ENCODE assay signal across 14 cellular contexts in the genomic region with DNA sequence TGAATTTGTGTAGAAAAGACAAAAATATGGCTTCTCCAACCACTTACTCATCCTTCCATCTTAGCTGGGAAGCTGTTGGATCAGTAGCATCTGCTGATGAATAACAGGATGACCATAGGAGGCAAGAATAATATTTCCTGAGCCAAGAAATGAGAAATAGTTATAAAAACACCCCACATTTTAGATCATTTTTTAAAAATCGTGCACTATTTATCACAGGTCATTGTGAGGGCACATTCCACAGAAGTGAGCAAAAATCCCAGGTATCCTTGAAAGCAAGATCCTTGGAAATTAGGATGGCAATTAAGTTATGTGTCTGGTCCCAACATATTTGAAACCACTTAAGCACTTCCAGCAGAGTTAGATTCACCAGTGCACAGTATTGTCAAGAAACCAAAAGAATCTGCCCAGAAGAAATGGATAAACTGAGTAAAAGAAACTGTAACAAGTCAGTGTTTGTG. TPM values are rescaled to one million over a fixed set of nuclear protein-coding genes. Genes with fewer than 3 reads are reported as not detected.
A peak's percentile ranks its signal among the peaks of the same experiment; 100 is the strongest.
DNase-seq lines count a peak whose midpoint lies in the region; ATAC-seq lines count a peak whose summit lies in the region.
"Had no signal": no experiment of that assay in that cellular context is flagged by ENCODE, and none has a peak within 500 bp of the region (broad histone marks: within the 10 kb centered on the region; RNA-seq: fewer than 3 reads in every experiment).

No MANE protein-coding gene starts in this region.

- WGBS in mesenchymal stem cell = 50% methylated on average over 1 of the region's 1 CpG
- WGBS in mesendoderm (ENCODE audit: extremely low coverage, insufficient coverage, low lambda C conversion rate) = no CpG with 5 or more reads among the region's 1 CpG

- no peak overlapping the region for H2AFZ ChIP-seq in mesenchymal stem cell (ENCODE audit: low read depth, low read length)

- no peak overlapping the region for H2BK5ac ChIP-seq in mesenchymal stem cell (ENCODE audit: low read depth, low read length, poor library complexity, severe bottlenecking)
- H2BK5ac ChIP-seq in mesendoderm (ENCODE audit: low read length) = no peak overlapping the region

- ATAC-seq in GM18873 (IDR thresholded peaks at IDR 0.05; ENCODE audit: low FRiP score, unreplicated experiment) = no peak
- ATAC-seq: natural killer cell treated with Interleukin-12 subunit alpha and Interleukin-12 subunit beta and Interleukin-15 and Interleukin-18, amount 100 ng/mL, for 72 hours had no signal

- H3K27ac ChIP-seq in caudate nucleus (ENCODE audit: low read depth, low read length) = peak overlapping the region; percentile 9
- peak overlapping the region; percentile 82 for H3K27ac ChIP-seq in mesenchymal stem cell (ENCODE audit: low read length, poor library complexity, severe bottlenecking)
- no peak overlapping the region for H3K27ac ChIP-seq in mesendoderm (ENCODE audit: low read depth, low read length)

- H3K27me3 ChIP-seq in mesenchymal stem cell (ENCODE audit: control insufficient read depth in 1 of 2, insufficient read depth in 1 of 2, low read length in 2 of 2) (no peaks in the 10 kb centered on the region), mesendoderm (ENCODE audit: insufficient read depth, low read length, poor library complexity) (no peaks in the 10 kb centered on the region)

- H4K5ac ChIP-seq in mesendoderm (ENCODE audit: low read length) = no peak overlapping the region

- H3K9ac ChIP-seq in mesenchymal stem cell (ENCODE audit: low read length) = peak overlapping the region; percentile 34
- H3K9ac ChIP-seq in mesendoderm (ENCODE audit: low read length) = no peak overlapping the region

- DNase-seq in A172 (ENCODE audit: low spot score) (peak; percentile 59), HS-5 (ENCODE audit: low read depth) (peak; percentile 44), caudate nucleus (lab: John Stamatoyannopoulos, UW) (no peak), mesenchymal stem cell (no peak), mesendoderm (no peak), SHP77 treated with DMSO at 0.1 percent for 48 hours (lab: John Stamatoyannopoulos, UW) (no peak)
- no peak for DNase-seq in activated CD4-positive, alpha-beta T cell treated with anti-CD3 and anti-CD28 coated beads for 1 hour
- DNase-seq: activated T-cell treated with anti-CD3 and anti-CD28 coated beads, Interleukin-2, amount 50 U/mL, for 48 hours; effector memory CD4-positive, alpha-beta T cell; glutamatergic neuron; NCI-H1105 treated with DMSO at 0.1 percent for 48 hours; small intestine had no signal

- H3K4ac ChIP-seq in mesenchymal stem cell (ENCODE audit: low read depth in 1 of 2, low read length in 2 of 2) = no peak overlapping the region
- H3K4ac ChIP-seq in mesendoderm (ENCODE audit: low read depth, low read length) = no peak overlapping the region

- no peak overlapping the region for H3K56ac ChIP-seq in mesendoderm (ENCODE audit: low read length)

- H2BK120ac ChIP-seq in mesenchymal stem cell (ENCODE audit: low read depth, low read length) = no peak overlapping the region
- no peak overlapping the region for H2BK120ac ChIP-seq in mesendoderm (ENCODE audit: low read depth, low read length)

- H3K4me1 ChIP-seq in mesenchymal stem cell (ENCODE audit: control insufficient read depth, insufficient read depth, low read depth, low read length) (peaks cover 6% of the 10 kb centered on the region), mesendoderm (ENCODE audit: control insufficient read depth, low read depth, low read length) (peaks cover 1% of the 10 kb centered on the region)

- no peak overlapping the region for H2BK12ac ChIP-seq in mesenchymal stem cell (ENCODE audit: low read length in 2 of 2)

- H3K18ac ChIP-seq in mesenchymal stem cell (ENCODE audit: low read depth in 1 of 2, low read length in 2 of 2) (no peak overlapping the region), mesendoderm (ENCODE audit: low read length) (no peak overlapping the region)

- H2BK15ac ChIP-seq in mesenchymal stem cell (ENCODE audit: low read depth, poor library complexity, severe bottlenecking) (no peak overlapping the region), mesendoderm (replicated peaks; ENCODE audit: low read depth) (no peak overlapping the region)

- H2AK5ac ChIP-seq in mesenchymal stem cell (ENCODE audit: low read length, severe bottlenecking) (no peak overlapping the region), mesendoderm (ENCODE audit: low read length) (no peak overlapping the region)

- no peaks in the 10 kb centered on the region for H3K79me2 ChIP-seq in mesendoderm (ENCODE audit: control insufficient read depth, insufficient read depth, low read length)

- H4K91ac ChIP-seq in mesenchymal stem cell (ENCODE audit: low read length) = no peak overlapping the region

- H3K4me3 ChIP-seq in mesenchymal stem cell (ENCODE audit: insufficient read depth in 1 of 2, low read depth in 1 of 2, low read length in 2 of 2) = no peak overlapping the region
- H3K4me3 ChIP-seq in mesendoderm (ENCODE audit: low read length) = no peak overlapping the region

- H3K36me3 ChIP-seq in mesenchymal stem cell (ENCODE audit: control insufficient read depth in 1 of 2, insufficient read depth in 2 of 2, low read depth in 1 of 2, low read length in 2 of 2) = no peaks in the 10 kb centered on the region
- H3K36me3 ChIP-seq in mesendoderm (ENCODE audit: control insufficient read depth, insufficient read depth, low read length) = no peaks in the 10 kb centered on the region

- no peak overlapping the region for H3K23ac ChIP-seq in mesenchymal stem cell (ENCODE audit: low read length in 2 of 2)
- no peak overlapping the region for H3K23ac ChIP-seq in mesendoderm (ENCODE audit: low read length)

- H4K8ac ChIP-seq in mesenchymal stem cell (ENCODE audit: low read length) = no peak overlapping the region
- no peak overlapping the region for H4K8ac ChIP-seq in mesendoderm (ENCODE audit: low read depth, low read length)

- no peak overlapping the region for H3K4me2 ChIP-seq in mesenchymal stem cell (ENCODE audit: low read length, poor library complexity, severe bottlenecking)
- H3K4me2 ChIP-seq in mesendoderm (ENCODE audit: low read length) = no peak overlapping the region

- H3K79me1 ChIP-seq in mesenchymal stem cell (replicated peaks; ENCODE audit: low read length, poor library complexity, severe bottlenecking) (peaks cover 7% of the 10 kb centered on the region), mesendoderm (ENCODE audit: low read length) (peaks cover 2% of the 10 kb centered on the region)

- no peak overlapping the region for H3K14ac ChIP-seq in mesenchymal stem cell (ENCODE audit: low read length in 2 of 2)

- no peaks in the 10 kb centered on the region for H3K9me3 ChIP-seq in mesenchymal stem cell (ENCODE audit: control insufficient read depth, low read length)

RNA-seq across cellular contexts. Expression of a gene that starts 8.4 kb away (rescaled TPM):
- total RNA-seq in A172 (2014; rRNA removed; shearing (Covaris generic)) = 6.6 and 13.9 TPM in 2 replicates
- polyA plus RNA-seq in mesenchymal stem cell (2013, experiment 1 of 2) = 42.4 TPM
- 39.5 TPM for polyA plus RNA-seq in mesenchymal stem cell (2013, experiment 2 of 2)
- 50.0 TPM for polyA plus RNA-seq in mesendoderm (2013, experiment 1 of 2)
- polyA plus RNA-seq in mesendoderm (2013, experiment 2 of 2) = 47.9 TPM

Comparison
In these comparisons a context has a peak if more than half of its experiments do, and no peak if none do; other contexts are left out.
1. DNase-seq: peak in A172 (single experiment) and HS-5 (single experiment); none in caudate nucleus (0 of 61), mesenchymal stem cell (single experiment), activated CD4-positive, alpha-beta T cell treated with anti-CD3 and anti-CD28 coated beads for 1 hour (single experiment), mesendoderm (single experiment) and SHP77 treated with DMSO at 0.1 percent for 48 hours (single experiment).